Comparison of ENCODE assay signal across 9 cellular contexts in genomic region chr13:113546571-113547247, GRCh38. TPM values are rescaled to one million over a fixed set of nuclear protein-coding genes. Genes with fewer than 3 reads are reported as not detected.
A peak's percentile ranks its signal among the peaks of the same experiment; 100 is the strongest.
DNase-seq lines count a peak whose midpoint lies in the region; ATAC-seq and TF ChIP-seq lines count a peak whose summit lies in the region.
"Had no signal": no experiment of that assay in that cellular context is flagged by ENCODE, and none has a peak within 500 bp of the region (broad histone marks: within the 10 kb centered on the region; RNA-seq: fewer than 3 reads in every experiment).

No MANE protein-coding gene starts in this region.

- H3K27ac Mint-ChIP-seq in nephron progenitor cell: peak overlapping the region; percentile 98

- H3K9me3 Mint-ChIP-seq in nephron progenitor cell: peaks cover 7% of the 10 kb centered on the region

- no peaks in the 10 kb centered on the region for H3K27me3 ChIP-seq in uterus

- TF ChIP-seq POLR2A in uterus (IDR thresholded peaks at IDR 0.05): no peak

- H3K27ac ChIP-seq in uterus: peak overlapping the region; percentile 40 to 57

- H3K4me3 ChIP-seq in astrocyte of the spinal cord (ENCODE audit: low read depth, low read length) (no peak overlapping the region), uterus (no peak overlapping the region)

- peaks cover 38% of the 10 kb centered on the region for H3K36me3 Mint-ChIP-seq in nephron progenitor cell (ENCODE audit: low read depth)

- DNase-seq in astrocyte of the spinal cord (ENCODE audit: low read depth, low spot score) (peak; percentile 64), Right ventricle myocardium inferior (ENCODE audit: missing footprints) (no peak), nephron progenitor cell (peak; percentile 71), uterus (peak in 1 of 2 donors; percentile 42), GM19240 (ENCODE audit: insufficient read length, low spot score) (no peak)
- DNase-seq: Karpas-422 had no signal

- TF ChIP-seq CTCF in astrocyte of the spinal cord (IDR thresholded peaks at IDR 0.05; ENCODE audit: low read depth, low read length) (no peak), nephron progenitor cell (IDR thresholded peaks at IDR 0.05) (no peak), uterus (IDR thresholded peaks at IDR 0.05) (no peak)

- in situ Hi-C loops in astrocyte of the spinal cord (cut with HindIII; ENCODE audit: low sequenced_read_pairs): no loop called here

- peaks cover 4% of the 10 kb centered on the region for H3K27me3 Mint-ChIP-seq in nephron progenitor cell (ENCODE audit: low read depth, poor library complexity)
- H3K27me3 Mint-ChIP-seq: naive thymus-derived CD8-positive, alpha-beta T cell had no signal

- intact Hi-C loops in Right ventricle myocardium inferior (cut with DNase I) (loop anchor here (5.0 kb wide), 1 partner anchor 54 kb away; the partner anchor contains the start of gene DCUN1D2), uterus (cut with DNase I; ENCODE audit: low total_unique reads) (no loop called here)

- peaks cover 0 to 21% of the 10 kb centered on the region in 2 donors for H3K4me1 ChIP-seq in uterus

- peaks cover 89% of the 10 kb centered on the region for H3K4me1 Mint-ChIP-seq in nephron progenitor cell

- H3K4me3 Mint-ChIP-seq in nephron progenitor cell: peak overlapping the region; percentile 76
- H3K4me3 Mint-ChIP-seq: naive thymus-derived CD8-positive, alpha-beta T cell had no signal

- H3K9me3 ChIP-seq in uterus: no peaks in the 10 kb centered on the region

- no peaks in the 10 kb centered on the region for H3K36me3 ChIP-seq in uterus

- ATAC-seq in Right ventricle myocardium inferior (peak; percentile 91), GM18517 (IDR thresholded peaks at IDR 0.05; ENCODE audit: unreplicated experiment) (no peak), GM21529 (IDR thresholded peaks at IDR 0.05; ENCODE audit: unreplicated experiment) (no peak)
- ATAC-seq: naive thymus-derived CD8-positive, alpha-beta T cell had no signal

RNA-seq across cellular contexts. Expression of gene TFDP1, which starts 37.8 kb away (rescaled TPM):
- total RNA-seq in Right ventricle myocardium inferior (46.7 TPM), uterus (100 to 1,000 TPM in 1 of 4 donors, 10 to 100 TPM in 3; 10.3 to 101 (median 52.3) TPM)

RNA-seq across cellular contexts. Expression of gene DCUN1D2, which starts 56.2 kb away (rescaled TPM):
- total RNA-seq in Right ventricle myocardium inferior (194 TPM), uterus (10 to 100 TPM in 3 of 4 donors, 1 to 10 TPM in 1; 7.7 to 68.2 (median 29.3) TPM)

Comparison
In these comparisons a context has a peak if more than half of its experiments do, and no peak if none do; other contexts are left out.
1. DNase-seq: peak in astrocyte of the spinal cord (single experiment) and nephron progenitor cell (single experiment); none in Right ventricle myocardium inferior (single experiment) and GM19240 (single experiment).